24 cellular contexts compared by ENCODE assay signal in the genomic region with DNA sequence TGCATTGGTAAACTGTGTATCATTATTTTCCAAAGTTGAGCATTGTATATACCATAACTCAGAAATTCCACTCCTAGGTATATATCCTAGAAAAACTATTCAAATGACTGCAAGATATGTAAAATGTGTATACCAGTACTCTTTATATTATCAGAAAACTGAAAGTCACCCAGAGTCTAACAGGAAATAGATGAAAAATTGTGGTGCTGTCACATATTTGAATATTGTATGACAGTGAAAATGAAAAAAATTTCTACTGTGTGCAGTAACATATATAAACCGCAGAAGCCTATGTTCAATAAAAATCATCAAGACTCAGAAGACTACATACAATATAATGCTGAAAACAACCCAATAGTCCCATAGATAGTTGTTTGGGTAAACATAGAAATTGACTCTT.
DNase-seq lines count a peak whose midpoint lies in the region; ATAC-seq lines count a peak whose summit lies in the region.
"Had no signal": no experiment of that assay in that cellular context is flagged by ENCODE, and none has a peak within 500 bp of the region (broad histone marks: within the 10 kb centered on the region; RNA-seq: fewer than 3 reads in every experiment).

No MANE protein-coding gene starts in this region.

- DNase-seq in cortex of kidney (lab: John Stamatoyannopoulos, UW) (no peak), NCI-H748 treated with DMSO at 0.1 percent for 48 hours (lab: John Stamatoyannopoulos, UW) (no peak), ecto neural progenitor cell (ENCODE audit: low spot score) (no peak)
- DNase-seq: ACHN; activated CD4-positive, CD25-positive, alpha-beta regulatory T cell treated with anti-CD3 and anti-CD28 coated beads, Interleukin-2, amount 50 U/mL, for 72 hours; activated CD8-positive, alpha-beta memory T cell treated with anti-CD3 and anti-CD28 coated beads, Interleukin-2, amount 10 ng/mL, durations not matched to agents 7 days and 5 days; activated effector memory CD4-positive, alpha-beta T cell treated with Interleukin-2 at 50 U/mL for 16 hours; amniotic stem cell; central memory CD4-positive, alpha-beta T cell; effector CD4-positive, alpha-beta T cell; heart left ventricle; immature natural killer cell; MM.1S; NCI-H1694 treated with DMSO at 0.1 percent for 48 hours; NCI-H526; OCI-M1; SJCRH30; stimulated activated CD4-positive, alpha-beta T cell treated with anti-CD3 and anti-CD28 coated beads, Interleukin-2, amount 100 ng/mL, for 24 hours; uterus had no signal

- ATAC-seq in GM18517 (IDR thresholded peaks at IDR 0.05; ENCODE audit: unreplicated experiment) (peak; percentile 92), GM21423 (IDR thresholded peaks at IDR 0.05; ENCODE audit: unreplicated experiment) (peak; percentile 80), HG02852 (IDR thresholded peaks at IDR 0.05; ENCODE audit: unreplicated experiment) (peak; percentile 75), HG03565 (IDR thresholded peaks at IDR 0.05; ENCODE audit: unreplicated experiment) (peak; percentile 59), HG02623 (IDR thresholded peaks at IDR 0.05; ENCODE audit: unreplicated experiment) (no peak)
- ATAC-seq: activated CD8-positive, alpha-beta memory T cell treated with anti-CD3 and anti-CD28 coated beads, Interleukin-2, amount 10 ng/mL, durations not matched to agents 7 days and 5 days; heart left ventricle had no signal
